Comparison of ENCODE assay signal across 38 cellular contexts in the genomic region with DNA sequence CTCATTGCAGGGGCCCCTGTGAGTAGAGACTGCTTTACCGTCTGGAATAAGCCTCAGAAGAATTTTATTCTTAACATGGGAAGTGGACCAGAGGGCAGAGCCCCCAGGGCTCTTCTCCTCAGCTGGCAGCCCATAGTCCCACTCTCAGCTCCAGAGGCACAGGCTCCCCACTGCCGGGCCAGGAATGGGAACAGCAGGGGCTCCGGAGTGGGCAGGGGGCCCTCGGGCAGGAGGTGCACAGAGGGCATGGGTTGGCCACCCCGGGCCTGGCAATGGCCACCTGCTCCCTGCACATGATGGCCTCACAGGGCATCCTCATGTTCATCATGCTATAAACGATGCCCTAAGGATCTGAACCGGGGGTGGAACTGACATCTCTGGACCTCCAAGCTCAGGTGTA.
"Had no signal": no experiment of that assay in that cellular context is flagged by ENCODE, and none has a peak within 500 bp of the region (broad histone marks: within the 10 kb centered on the region; RNA-seq: fewer than 3 reads in every experiment).

No MANE protein-coding gene starts in this region.

- H3K27me3 ChIP-seq: ascending aorta, cardiac muscle cell, MG63, Peyer's patch had no signal

- H3K9me3 Mint-ChIP-seq: activated CD4-positive, alpha-beta memory T cell treated with anti-CD3 and anti-CD28 coated beads, Interleukin-2, amount 10 ng/mL, durations not matched to agents 7 days and 5 days; activated naive CD8-positive, alpha-beta T cell treated with anti-CD3 and anti-CD28 coated beads for 36 hours; activated T-cell treated with anti-CD3 and anti-CD28 coated beads, Interleukin-2, amount 50 U/mL, for 72 hours; activated T-helper 17 cell treated with anti-CD3 and anti-CD28 coated beads, Interleukin-2, amount 50 U/mL, for 72 hours had no signal

- H3K9me3 ChIP-seq: ascending aorta, MG63, Peyer's patch had no signal

- H3K27ac ChIP-seq: ascending aorta, cardiac muscle cell, Peyer's patch, WERI-Rb-1 had no signal

- H3K4me3 Mint-ChIP-seq: activated CD4-positive, alpha-beta memory T cell treated with anti-CD3 and anti-CD28 coated beads, Interleukin-2, amount 10 ng/mL, durations not matched to agents 7 days and 5 days; activated CD8-positive, alpha-beta memory T cell treated with anti-CD3 and anti-CD28 coated beads, Interleukin-2, amount 10 ng/mL, durations not matched to agents 7 days and 5 days; activated naive CD8-positive, alpha-beta T cell treated with anti-CD3 and anti-CD28 coated beads for 36 hours; activated T-cell treated with anti-CD3 and anti-CD28 coated beads, Interleukin-2, amount 50 U/mL, for 72 hours; activated T-helper 17 cell treated with anti-CD3 and anti-CD28 coated beads, Interleukin-2, amount 50 U/mL, for 72 hours had no signal

- H3K4me3 ChIP-seq: ascending aorta, cardiac muscle cell, MG63, Peyer's patch had no signal

- H3K4me1 Mint-ChIP-seq: activated CD4-positive, alpha-beta memory T cell treated with anti-CD3 and anti-CD28 coated beads, Interleukin-2, amount 10 ng/mL, durations not matched to agents 7 days and 5 days; activated CD8-positive, alpha-beta memory T cell treated with anti-CD3 and anti-CD28 coated beads, Interleukin-2, amount 10 ng/mL, durations not matched to agents 7 days and 5 days; activated naive CD8-positive, alpha-beta T cell treated with anti-CD3 and anti-CD28 coated beads for 36 hours; activated T-helper 17 cell treated with anti-CD3 and anti-CD28 coated beads, Interleukin-2, amount 50 U/mL, for 72 hours had no signal

- H3K27me3 Mint-ChIP-seq: activated CD4-positive, alpha-beta memory T cell treated with anti-CD3 and anti-CD28 coated beads, Interleukin-2, amount 10 ng/mL, durations not matched to agents 7 days and 5 days; activated CD8-positive, alpha-beta memory T cell treated with anti-CD3 and anti-CD28 coated beads, Interleukin-2, amount 10 ng/mL, durations not matched to agents 7 days and 5 days had no signal

- ATAC-seq: activated CD8-positive, alpha-beta memory T cell treated with anti-CD3 and anti-CD28 coated beads, Interleukin-2, amount 10 ng/mL, durations not matched to agents 7 days and 5 days; activated T-cell treated with anti-CD3 and anti-CD28 coated beads, Interleukin-2, amount 50 U/mL, for 72 hours; activated T-helper 17 cell treated with anti-CD3 and anti-CD28 coated beads, Interleukin-2, amount 50 U/mL, for 72 hours; PC-3; Right ventricle myocardium inferior; SK-N-SH treated with all-trans-retinoic acid at 6 μM for 48 hours had no signal

- H3K4me1 ChIP-seq: ascending aorta, Peyer's patch had no signal

- H3K27ac Mint-ChIP-seq: activated CD4-positive, alpha-beta memory T cell treated with anti-CD3 and anti-CD28 coated beads, Interleukin-2, amount 10 ng/mL, durations not matched to agents 7 days and 5 days; activated CD8-positive, alpha-beta memory T cell treated with anti-CD3 and anti-CD28 coated beads, Interleukin-2, amount 10 ng/mL, durations not matched to agents 7 days and 5 days; activated naive CD8-positive, alpha-beta T cell treated with anti-CD3 and anti-CD28 coated beads for 36 hours; activated T-cell treated with anti-CD3 and anti-CD28 coated beads, Interleukin-2, amount 50 U/mL, for 72 hours; activated T-helper 17 cell treated with anti-CD3 and anti-CD28 coated beads, Interleukin-2, amount 50 U/mL, for 72 hours had no signal

- H3K36me3 ChIP-seq: ascending aorta, cardiac muscle cell, MG63, Peyer's patch, WERI-Rb-1 had no signal

- H3K36me3 Mint-ChIP-seq: activated CD8-positive, alpha-beta memory T cell treated with anti-CD3 and anti-CD28 coated beads, Interleukin-2, amount 10 ng/mL, durations not matched to agents 7 days and 5 days; activated naive CD8-positive, alpha-beta T cell treated with anti-CD3 and anti-CD28 coated beads for 36 hours had no signal

- DNase-seq: activated CD4-positive, alpha-beta memory T cell treated with anti-CD3 and anti-CD28 coated beads, Interleukin-2, amount 10 ng/mL, durations not matched to agents 7 days and 5 days; activated CD4-positive, alpha-beta T cell treated with anti-CD3 and anti-CD28 coated beads for 1 hour; activated CD4-positive, alpha-beta T cell treated with anti-CD3 and anti-CD28 coated beads for 48 hours; activated CD4-positive, CD25-positive, alpha-beta regulatory T cell; activated CD8-positive, alpha-beta memory T cell treated with anti-CD3 and anti-CD28 coated beads for 24 hours; activated CD8-positive, alpha-beta memory T cell treated with anti-CD3 and anti-CD28 coated beads, Interleukin-2, amount 10 ng/mL, durations not matched to agents 7 days and 5 days; activated CD8-positive, alpha-beta memory T cell treated with anti-CD3 and anti-CD28 coated beads, Interleukin-2, amount 50 U/mL, for 48 hours; activated effector memory CD4-positive, alpha-beta T cell treated with anti-CD3 and anti-CD28 coated beads, Interleukin-2, amount 50 U/mL, for 16 hours; activated naive CD4-positive, alpha-beta T cell; activated naive CD4-positive, alpha-beta T cell treated with anti-CD3 and anti-CD28 coated beads, Interleukin-2, amount 50 U/mL, for 16 hours; activated naive CD8-positive, alpha-beta T cell treated with anti-CD3 and anti-CD28 coated beads for 36 hours; activated T-cell treated with anti-CD3 and anti-CD28 coated beads, Interleukin-2, amount 50 U/mL, for 1 hour; activated T-cell treated with anti-CD3 and anti-CD28 coated beads, Interleukin-2, amount 50 U/mL, for 72 hours; amniotic stem cell; Kasumi-1; KG1; MG63; NCI-H1092; NCI-H1436 treated with DMSO at 0.1 percent for 48 hours; NCI-H1694 treated with DMSO at 0.1 percent for 48 hours; NCI-H2029; NCI-H345; NCI-H524 treated with DMSO at 0.1 percent for 48 hours; NK-92 treated with Interleukin-12 subunit alpha and Interleukin-12 subunit beta, amount 100 ng/mL, for 24 hours; PC-3; RPMI8226; SIG-M5; SW 1271; T-helper 1 cell; T-helper 2 cell; T-helper 9 cell; WERI-Rb-1 had no signal
